Comparison of ENCODE assay signal across 9 cellular contexts in genomic region chr11:35390737-35391682, GRCh38. TPM values are rescaled to one million over a fixed set of nuclear protein-coding genes. Genes with fewer than 3 reads are reported as not detected.
DNase-seq lines count a peak whose midpoint lies in the region; ATAC-seq and TF ChIP-seq lines count a peak whose summit lies in the region.
"Had no signal": no experiment of that assay in that cellular context is flagged by ENCODE, and none has a peak within 500 bp of the region (broad histone marks: within the 10 kb centered on the region; RNA-seq: fewer than 3 reads in every experiment).

No MANE protein-coding gene starts in this region.

- no peaks in the 10 kb centered on the region for H3K36me3 Mint-ChIP-seq in CD14-positive monocyte

- no peak overlapping the region for H3K27ac ChIP-seq in upper lobe of right lung

- H3K36me3 ChIP-seq in endocrine pancreas (ENCODE audit: control insufficient read depth, insufficient read depth, low read length) = no peaks in the 10 kb centered on the region
- no peaks in the 10 kb centered on the region for H3K36me3 ChIP-seq in upper lobe of right lung

- intact Hi-C loops in upper lobe of right lung (cut with DNase I) = loop anchor here (5.0 kb wide), 1 partner anchor 464 kb away; no protein-coding TSS in a partner anchor
- intact Hi-C loops in CD14-positive monocyte (cut with micrococcal nuclease) = loop anchor here in 1 of 2 donors (5.0 kb wide), 1 partner anchor 44 kb away; no protein-coding TSS in a partner anchor

- peak overlapping the region; percentile 70 for H3K4me3 ChIP-seq in endocrine pancreas (ENCODE audit: control insufficient read depth, insufficient read depth, low read length)
- peak overlapping the region; percentile 27 for H3K4me3 ChIP-seq in upper lobe of right lung

- ATAC-seq in GM19025 (IDR thresholded peaks at IDR 0.05; ENCODE audit: low read depth, unreplicated experiment) (peak; percentile 72), HG03108 (IDR thresholded peaks at IDR 0.05; ENCODE audit: unreplicated experiment) (peak; percentile 78), upper lobe of right lung (peak; percentile 44)

- TF ChIP-seq CTCF in upper lobe of right lung (IDR thresholded peaks at IDR 0.05) = no peak
- TF ChIP-seq CTCF in CD14-positive monocyte (IDR thresholded peaks at IDR 0.05) = no peak

- DNase-seq in AG08395 (ENCODE audit: low spot score) (peak; percentile 13), RPMI8226 (peak; percentile 67), upper lobe of right lung (no peak), CD14-positive monocyte (ENCODE audit: low spot score) (no peak), AG20443 (ENCODE audit: low spot score) (no peak)

- no peaks in the 10 kb centered on the region for H3K27me3 ChIP-seq in endocrine pancreas (ENCODE audit: control insufficient read depth, insufficient read depth, low read length)
- H3K27me3 ChIP-seq in upper lobe of right lung = no peaks in the 10 kb centered on the region

- no peak overlapping the region for H3K9ac ChIP-seq in endocrine pancreas (ENCODE audit: control insufficient read depth, insufficient read depth, low read length)

- peak overlapping the region in 3 of 7 donors; percentile 8 to 25 (median 19) for H3K27ac Mint-ChIP-seq in CD14-positive monocyte
- H3K27ac Mint-ChIP-seq: stimulated activated naive CD8-positive, alpha-beta T cell treated with anti-CD3 and anti-CD28 coated beads, Interleukin-15, Interleukin-2, amounts not matched to agents 100 ng/mL and 50 ng/mL, for 24 hours had no signal

- no peaks in the 10 kb centered on the region for H3K9me3 ChIP-seq in endocrine pancreas (ENCODE audit: control insufficient read depth, low read length)
- no peaks in the 10 kb centered on the region for H3K9me3 ChIP-seq in upper lobe of right lung

- H3K4me3 Mint-ChIP-seq in CD14-positive monocyte = no peak overlapping the region
- H3K4me3 Mint-ChIP-seq: stimulated activated naive CD8-positive, alpha-beta T cell treated with anti-CD3 and anti-CD28 coated beads, Interleukin-15, Interleukin-2, amounts not matched to agents 100 ng/mL and 50 ng/mL, for 24 hours had no signal

- peaks cover 1 to 4% (median 3%) of the 10 kb centered on the region in 3 donors for H3K27me3 Mint-ChIP-seq in CD14-positive monocyte (ENCODE audit: low read depth in 3 of 3)
- H3K27me3 Mint-ChIP-seq: stimulated activated naive CD8-positive, alpha-beta T cell treated with anti-CD3 and anti-CD28 coated beads, Interleukin-15, Interleukin-2, amounts not matched to agents 100 ng/mL and 50 ng/mL, for 24 hours had no signal

- H3K4me1 ChIP-seq in endocrine pancreas (ENCODE audit: control insufficient read depth, insufficient read depth, low read length) (peaks cover 11% of the 10 kb centered on the region), upper lobe of right lung (peaks cover 17% of the 10 kb centered on the region)

- no peaks in the 10 kb centered on the region for H3K9me3 Mint-ChIP-seq in CD14-positive monocyte
- H3K9me3 Mint-ChIP-seq: stimulated activated naive CD8-positive, alpha-beta T cell treated with anti-CD3 and anti-CD28 coated beads, Interleukin-15, Interleukin-2, amounts not matched to agents 100 ng/mL and 50 ng/mL, for 24 hours had no signal

- H3K4me1 Mint-ChIP-seq in CD14-positive monocyte = peaks cover 19% of the 10 kb centered on the region

RNA-seq across cellular contexts. Expression of gene SLC1A2, which starts 28.3 kb away (rescaled TPM):
- total RNA-seq in upper lobe of right lung = 2.5 TPM
- not detected for polyA plus RNA-seq in CD14-positive monocyte

Comparison
In these comparisons a context has a peak if more than half of its experiments do, and no peak if none do; other contexts are left out.
1. DNase-seq: peak in AG08395 (single experiment) and RPMI8226 (single experiment); none in upper lobe of right lung (single experiment), CD14-positive monocyte (single experiment) and AG20443 (single experiment).
2. Peak in every context shown above with its lines, with median percentiles within 50 percentile points of each other: ATAC-seq.